ENCODE assay signal across 8 cellular contexts in genomic region chr3:101809178-101810022, GRCh38. TPM values are rescaled to one million over a fixed set of nuclear protein-coding genes. Genes with fewer than 3 reads are reported as not detected.
DNase-seq lines count a peak whose midpoint lies in the region; ATAC-seq and TF ChIP-seq lines count a peak whose summit lies in the region.

No MANE protein-coding gene starts in this region.

- DNase-seq in DMS 273 treated with DMSO at 0.1 percent for 48 hours (lab: John Stamatoyannopoulos, UW) = peak; percentile 4
- DNase-seq in NCI-H446 (lab: John Stamatoyannopoulos, UW) = peak; percentile 10 to 36
- peak; percentile 22 to 38 for DNase-seq in activated T-cell treated with anti-CD3 and anti-CD28 coated beads, Interleukin-2, amount 50 U/mL, for 72 hours
- peak; percentile 54 for DNase-seq in glomerular visceral epithelial cell (ENCODE audit: extremely low spot score)
- no peak for DNase-seq in lower leg skin (ENCODE audit: low spot score in 2 of 2)

- peak overlapping the region; percentile 45 for H3K27ac Mint-ChIP-seq in activated T-cell treated with anti-CD3 and anti-CD28 coated beads, Interleukin-2, amount 50 U/mL, for 72 hours

- no peak overlapping the region for H3K4me3 Mint-ChIP-seq in activated T-cell treated with anti-CD3 and anti-CD28 coated beads, Interleukin-2, amount 50 U/mL, for 72 hours

- ATAC-seq in GM21529 (IDR thresholded peaks at IDR 0.05; ENCODE audit: unreplicated experiment) = peak; percentile 42
- ATAC-seq in activated T-cell treated with anti-CD3 and anti-CD28 coated beads, Interleukin-2, amount 50 U/mL, for 72 hours (replicated peaks in 1 of 2) = peak; percentile 44 to 46
- no peak for ATAC-seq in GM19467 (IDR thresholded peaks at IDR 0.05; ENCODE audit: unreplicated experiment)

- intact Hi-C loops in lower leg skin (cut with DNase I; ENCODE audit: low total_unique reads) = loop anchor here (5.0 kb wide), 2 partner anchors 723 to 1412 kb away; no protein-coding TSS in a partner anchor

- H3K27me3 Mint-ChIP-seq in activated T-cell treated with anti-CD3 and anti-CD28 coated beads, Interleukin-2, amount 50 U/mL, for 72 hours (ENCODE audit: low read depth) = no peaks in the 10 kb centered on the region

- peaks cover 0 to 2% of the 10 kb centered on the region in 2 donors for H3K36me3 Mint-ChIP-seq in activated T-cell treated with anti-CD3 and anti-CD28 coated beads, Interleukin-2, amount 50 U/mL, for 72 hours (ENCODE audit: insufficient read depth in 2 of 2)

- no peak for TF ChIP-seq CTCF in lower leg skin (IDR thresholded peaks at IDR 0.05)

- H3K4me3 ChIP-seq in rectal smooth muscle tissue (ENCODE audit: low read length) (no peak overlapping the region), lower leg skin (ENCODE audit: low read depth, poor library complexity, severe bottlenecking) (no peak overlapping the region)

- no peak overlapping the region for H3K9ac ChIP-seq in rectal smooth muscle tissue (ENCODE audit: low read length)

- H3K9me3 Mint-ChIP-seq in activated T-cell treated with anti-CD3 and anti-CD28 coated beads, Interleukin-2, amount 50 U/mL, for 72 hours = no peaks in the 10 kb centered on the region

- H3K27ac ChIP-seq in rectal smooth muscle tissue (ENCODE audit: low read depth, low read length) = peak overlapping the region; percentile 23

- no peaks in the 10 kb centered on the region for H3K27me3 ChIP-seq in rectal smooth muscle tissue (ENCODE audit: control insufficient read depth, insufficient read depth, low read length)

- H3K4me1 ChIP-seq in rectal smooth muscle tissue (ENCODE audit: control insufficient read depth, insufficient read depth, low read length) = peaks cover 9% of the 10 kb centered on the region

- TF ChIP-seq POLR2A in lower leg skin (IDR thresholded peaks at IDR 0.05) = no peak

- H3K4me1 Mint-ChIP-seq in activated T-cell treated with anti-CD3 and anti-CD28 coated beads, Interleukin-2, amount 50 U/mL, for 72 hours (ENCODE audit: low read depth) = peaks cover 60% of the 10 kb centered on the region

- no peaks in the 10 kb centered on the region for H3K36me3 ChIP-seq in rectal smooth muscle tissue (ENCODE audit: control insufficient read depth, insufficient read depth, low read length)

RNA-seq across cellular contexts. Expression of gene NXPE3, which starts 30.4 kb away (rescaled TPM):
- 10 to 100 TPM; 22.7 to 25.0 TPM for total RNA-seq in activated T-cell treated with anti-CD3 and anti-CD28 coated beads, Interleukin-2, amount 50 U/mL, for 72 hours
- 1 to 10 TPM; 2.0 to 5.6 (median 2.7) TPM for total RNA-seq in lower leg skin

RNA-seq across cellular contexts. Expression of gene NFKBIZ, which starts 39.9 kb away (rescaled TPM):
- total RNA-seq in activated T-cell treated with anti-CD3 and anti-CD28 coated beads, Interleukin-2, amount 50 U/mL, for 72 hours = 100 to 1,000 TPM; 116 to 208 TPM
- total RNA-seq in lower leg skin = 100 to 1,000 TPM; 155 to 440 (median 310) TPM

Comparison
In these comparisons a context has a peak if more than half of its experiments do, and no peak if none do; other contexts are left out.
1. DNase-seq: peak in DMS 273 treated with DMSO at 0.1 percent for 48 hours (single experiment), NCI-H446 (2 of 2), activated T-cell treated with anti-CD3 and anti-CD28 coated beads, Interleukin-2, amount 50 U/mL, for 72 hours (2 of 2) and glomerular visceral epithelial cell (single experiment); none in lower leg skin (0 of 2).